In genomic region chr5:134874831-134875655, GRCh38 we compare ENCODE assay signal across 8 cellular contexts. TPM values are rescaled to one million over a fixed set of nuclear protein-coding genes. Genes with fewer than 3 reads are reported as not detected.
DNase-seq lines count a peak whose midpoint lies in the region; ATAC-seq and TF ChIP-seq lines count a peak whose summit lies in the region.

No MANE protein-coding gene starts in this region.

- H3K36me3 ChIP-seq in esophagus squamous epithelium = no peaks in the 10 kb centered on the region
- H3K36me3 ChIP-seq in mucosa of rectum (ENCODE audit: control insufficient read depth in 2 of 2, insufficient read depth in 2 of 2, low read length in 2 of 2) = no peaks in the 10 kb centered on the region
- peaks cover 0 to 3% (median 0%) of the 10 kb centered on the region in 4 donors for H3K36me3 ChIP-seq in stomach

- TF ChIP-seq CTCF in esophagus squamous epithelium (IDR thresholded peaks at IDR 0.05) (no peak), stomach (IDR thresholded peaks at IDR 0.05) (no peak)

- TF ChIP-seq POLR2A in esophagus squamous epithelium (IDR thresholded peaks at IDR 0.05) = no peak
- no peak for TF ChIP-seq POLR2A in stomach (IDR thresholded peaks at IDR 0.05)

- DNase-seq in DMS 273 (lab: John Stamatoyannopoulos, UW; ENCODE audit: unreplicated experiment) (peak; percentile 81), DMS 273 treated with DMSO at 0.1 percent for 48 hours (lab: John Stamatoyannopoulos, UW) (no peak), NCI-H510A (lab: John Stamatoyannopoulos, UW) (peak; percentile 9), esophagus squamous epithelium (lab: John Stamatoyannopoulos, UW) (no peak), stomach (peak; percentile 42)
- peak; percentile 39 for DNase-seq in activated T-cell treated with anti-CD3 and anti-CD28 coated beads, Interleukin-2, amount 50 U/mL, for 1 hour

- WGBS in esophagus squamous epithelium, 2 donors = 3 to 8% methylated on average over 16 of the region's 20 CpGs
- 7 to 12% (median 11%) methylated on average over 20 of the region's 20 CpGs for WGBS in stomach, 5 donors

- no peak for TF ChIP-seq EP300 in stomach (IDR thresholded peaks at IDR 0.05)

- H3K4me1 ChIP-seq in esophagus squamous epithelium = peaks cover 8 to 41% (median 11%) of the 10 kb centered on the region in 3 donors
- peaks cover 0 to 15% of the 10 kb centered on the region in 2 donors for H3K4me1 ChIP-seq in mucosa of rectum (ENCODE audit: control insufficient read depth in 2 of 2, insufficient read depth in 2 of 2, low read length in 2 of 2)
- H3K4me1 ChIP-seq in stomach = peaks cover 30 to 54% (median 45%) of the 10 kb centered on the region in 4 donors

- H3K9ac ChIP-seq in mucosa of rectum (ENCODE audit: low read depth in 1 of 2, low read length in 2 of 2) = peak overlapping the region; percentile 87 to 94

- peak; percentile 13 for ATAC-seq in HG02840 (IDR thresholded peaks at IDR 0.05; ENCODE audit: low FRiP score, unreplicated experiment)

- no peaks in the 10 kb centered on the region for H3K9me3 ChIP-seq in esophagus squamous epithelium
- H3K9me3 ChIP-seq in mucosa of rectum (ENCODE audit: control insufficient read depth in 2 of 2, low read length in 2 of 2) = no peaks in the 10 kb centered on the region
- H3K9me3 ChIP-seq in stomach = no peaks in the 10 kb centered on the region

- intact Hi-C loops in esophagus squamous epithelium (cut with DNase I) = no loop called here
- intact Hi-C loops in stomach (cut with DNase I; ENCODE audit: low total_unique reads) = no loop called here

- H3K27me3 ChIP-seq in esophagus squamous epithelium (no peaks in the 10 kb centered on the region), mucosa of rectum (ENCODE audit: control insufficient read depth in 2 of 2, insufficient read depth in 2 of 2, low read length in 2 of 2) (no peaks in the 10 kb centered on the region), stomach (no peaks in the 10 kb centered on the region)

- H3K4me3 ChIP-seq in esophagus squamous epithelium = peak overlapping the region; percentile 71 to 96 (median 79)
- H3K4me3 ChIP-seq in mucosa of rectum (ENCODE audit: low read length in 2 of 2) = peak overlapping the region; percentile 92 to 96
- H3K4me3 ChIP-seq in stomach = peak overlapping the region; percentile 76 to 81 (median 78)

- H3K27ac ChIP-seq in esophagus squamous epithelium = peak overlapping the region; percentile 88 to 98 (median 96)
- peak overlapping the region; percentile 90 to 93 for H3K27ac ChIP-seq in mucosa of rectum (ENCODE audit: low read depth in 2 of 2, low read length in 2 of 2)
- H3K27ac ChIP-seq in stomach = peak overlapping the region; percentile 92 to 96 (median 94)

RNA-seq across cellular contexts. Expression of gene TXNDC15, which starts 0.9 kb away (rescaled TPM):
- total RNA-seq in esophagus squamous epithelium (10 to 100 TPM; 20.2 to 43.9 (median 35.2) TPM), stomach (100 to 1,000 TPM in 1 of 5 donors, 10 to 100 TPM in 4; 15.9 to 221 (median 47.8) TPM)
- 10 to 100 TPM; 28.4 to 53.0 (median 29.6) TPM for polyA plus RNA-seq in stomach

RNA-seq across cellular contexts. Expression of gene C5orf24, which starts 29.3 kb away (rescaled TPM):
- total RNA-seq in esophagus squamous epithelium (10 to 100 TPM; 17.9 to 36.2 (median 24.7) TPM), stomach (10 to 100 TPM; 28.6 to 54.9 (median 43.9) TPM)
- polyA plus RNA-seq in stomach = 10 to 100 TPM; 16.0 to 17.1 (median 16.5) TPM

RNA-seq across cellular contexts. Expression of gene PCBD2, which starts 29.9 kb away (rescaled TPM):
- total RNA-seq in esophagus squamous epithelium = 10 to 100 TPM in 1 of 4 donors, 1 to 10 TPM in 3; 8.0 to 12.8 (median 8.8) TPM
- 10 to 100 TPM in 2 of 5 donors, 1 to 10 TPM in 2, under 1 TPM in 1; under 0.01 to 18.5 (median 6.7) TPM for total RNA-seq in stomach
- polyA plus RNA-seq in stomach = 1 to 10 TPM; 5.7 to 7.9 (median 7.5) TPM

Comparison
In these comparisons a context has a peak if more than half of its experiments do, and no peak if none do; other contexts are left out.
1. DNase-seq: peak in DMS 273 (single experiment), NCI-H510A (single experiment), activated T-cell treated with anti-CD3 and anti-CD28 coated beads, Interleukin-2, amount 50 U/mL, for 1 hour (single experiment) and stomach (single experiment); none in DMS 273 treated with DMSO at 0.1 percent for 48 hours (single experiment) and esophagus squamous epithelium (single experiment).
2. Peak in every context shown above with its lines, with median percentiles within 50 percentile points of each other: H3K27ac ChIP-seq and H3K4me3 ChIP-seq.